2 cellular contexts compared by ENCODE assay signal in genomic region chr10:131751827-131752775, GRCh38.
TF ChIP-seq lines count a peak whose summit lies in the region.

No MANE protein-coding gene starts in this region.

TF ChIP-seq in GM23338, 12 proteins besides CTCF, POLR2A, EP300 and RAD21 (continued from another document):
- TF ChIP-seq REST (IDR thresholded peaks at IDR 0.05; ENCODE audit: unreplicated experiment): no peak
- no peak for TF ChIP-seq POLR2AphosphoS5 (IDR thresholded peaks at IDR 0.05; ENCODE audit: low read depth)

TF ChIP-seq in WTC11, 78 proteins besides CTCF, POLR2A, EP300 and RAD21 (continued from another document):
- no peak for TF ChIP-seq AFF4 (CRISPR knock-in tag; IDR thresholded peaks at IDR 0.05; ENCODE audit: borderline replicate concordance)
- TF ChIP-seq ESRRA (CRISPR knock-in tag; IDR thresholded peaks at IDR 0.05; ENCODE audit: borderline replicate concordance): no peak
- TF ChIP-seq HMGXB4 (CRISPR knock-in tag; IDR thresholded peaks at IDR 0.05): no peak
- no peak for TF ChIP-seq TCF7 (CRISPR knock-in tag; IDR thresholded peaks at IDR 0.05; ENCODE audit: low read depth)
